In genomic region chr14:54509546-54510501, GRCh38 we compare ENCODE assay signal across 8 cellular contexts. TPM values are rescaled to one million over a fixed set of nuclear protein-coding genes. Genes with fewer than 3 reads are reported as not detected.
DNase-seq lines count a peak whose midpoint lies in the region; ATAC-seq, FAIRE-seq and TF ChIP-seq lines count a peak whose summit lies in the region.

A gene with protein sequence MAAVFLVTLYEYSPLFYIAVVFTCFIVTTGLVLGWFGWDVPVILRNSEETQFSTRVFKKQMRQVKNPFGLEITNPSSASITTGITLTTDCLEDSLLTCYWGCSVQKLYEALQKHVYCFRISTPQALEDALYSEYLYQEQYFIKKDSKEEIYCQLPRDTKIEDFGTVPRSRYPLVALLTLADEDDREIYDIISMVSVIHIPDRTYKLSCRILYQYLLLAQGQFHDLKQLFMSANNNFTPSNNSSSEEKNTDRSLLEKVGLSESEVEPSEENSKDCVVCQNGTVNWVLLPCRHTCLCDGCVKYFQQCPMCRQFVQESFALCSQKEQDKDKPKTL (plus strand): TSS chr14:54509906. CDS start chr14:54509960, 54 bp downstream.

- H3K4me1 Mint-ChIP-seq in T-helper 17 cell = peaks cover 38% of the 10 kb centered on the region

- H3K27ac ChIP-seq in left ventricle myocardium inferior (replicated peaks) (peak within 1 kb of the TSS; percentile 90), psoas muscle (peak within 1 kb of the TSS; percentile 83)

- H3K9me3 ChIP-seq in T-helper 17 cell (ENCODE audit: control insufficient read depth, low read length, poor library complexity, severe bottlenecking) (no peaks in the 10 kb centered on the region), left ventricle myocardium inferior (replicated peaks) (peaks cover 3% of the 10 kb centered on the region), psoas muscle (no peaks in the 10 kb centered on the region)

- peaks cover 4% of the 10 kb centered on the region for H3K27me3 Mint-ChIP-seq in T-helper 17 cell

- DNase-seq in NCI-H1694 treated with DMSO at 0.1 percent for 48 hours (lab: John Stamatoyannopoulos, UW) (peak; percentile 92), T-helper 17 cell (peak; percentile 92 to 97 (median 95)), amygdala (lab: John Stamatoyannopoulos, UW) (peak; percentile 88 to 99 (median 96)), left ventricle myocardium inferior (peak; percentile 99), psoas muscle (peak; percentile 99), urothelium cell line (ENCODE audit: low spot score) (peak; percentile 100)

- H3K4me3 Mint-ChIP-seq in T-helper 17 cell = peak within 1 kb of the TSS; percentile 96

- peaks cover 47% of the 10 kb centered on the region for H3K4me1 ChIP-seq in left ventricle myocardium inferior
- peaks cover 24% of the 10 kb centered on the region for H3K4me1 ChIP-seq in psoas muscle

- H3K27me3 ChIP-seq in left ventricle myocardium inferior (ENCODE audit: low read depth) = no peaks in the 10 kb centered on the region
- H3K27me3 ChIP-seq in psoas muscle (ENCODE audit: insufficient read depth in 3 of 3, low read length in 2 of 3) = no peaks in the 10 kb centered on the region

- peak; percentile 98 for FAIRE-seq in urothelium cell line (lab: Jason Lieb, UNC)

- ATAC-seq in GM18498 (IDR thresholded peaks at IDR 0.05; ENCODE audit: unreplicated experiment) = peak; percentile 97
- peak; percentile 96 for ATAC-seq in HG02938 (IDR thresholded peaks at IDR 0.05; ENCODE audit: unreplicated experiment)
- peak; percentile 98 for ATAC-seq in T-helper 17 cell
- ATAC-seq in psoas muscle = peak; percentile 97 to 99 (median 98)

- intact Hi-C loops in left ventricle myocardium inferior (cut with micrococcal nuclease) (no loop called here), psoas muscle (cut with DNase I) (loop anchor here in 1 of 2 donors (1.0 kb wide), 1 partner anchor 21 kb away; no protein-coding TSS in a partner anchor)

- H3K4me3 ChIP-seq in left ventricle myocardium inferior (peak within 1 kb of the TSS; percentile 100), psoas muscle (peak within 1 kb of the TSS; percentile 91)

- peak; percentile 79 for TF ChIP-seq CTCF in left ventricle myocardium inferior (IDR thresholded peaks at IDR 0.05; ENCODE audit: borderline replicate concordance)
- TF ChIP-seq CTCF in psoas muscle (IDR thresholded peaks at IDR 0.05) = peak; percentile 63

- whole genome bisulfite sequencing in psoas muscle, 3 donors = 1% methylated on average over 65 to 66 of the region's 66 CpGs

- H3K36me3 ChIP-seq in left ventricle myocardium inferior = peaks cover 3% of the 10 kb centered on the region
- no peaks in the 10 kb centered on the region for H3K36me3 ChIP-seq in psoas muscle (ENCODE audit: insufficient read depth in 1 of 2, low read depth in 1 of 2)

- H3K36me3 Mint-ChIP-seq in T-helper 17 cell (ENCODE audit: low read depth) = no peaks in the 10 kb centered on the region

- peak within 1 kb of the TSS; percentile 88 for H3K27ac Mint-ChIP-seq in T-helper 17 cell

RNA-seq across cellular contexts. Expression of the gene that starts here (rescaled TPM):
- total RNA-seq in T-helper 17 cell (10 to 100 TPM; 28.3 to 35.8 TPM), left ventricle myocardium inferior (21.3 TPM), psoas muscle (10 to 100 TPM; 14.1 to 25.8 (median 22.7) TPM)
- 10 to 100 TPM; 21.0 to 41.9 (median 21.6) TPM for polyA plus RNA-seq in psoas muscle

Comparison
In these comparisons a context has a peak if more than half of its experiments do, and no peak if none do; other contexts are left out.
1. Peak in every context shown above with its lines: DNase-seq, ATAC-seq, H3K4me3 ChIP-seq and H3K27ac ChIP-seq.